ENCODE assay signal across 8 cellular contexts in genomic region chr5:80183723-80184234, GRCh38.
DNase-seq lines count a peak whose midpoint lies in the region; ATAC-seq and TF ChIP-seq lines count a peak whose summit lies in the region.
"Not testable (repeated sequence)": the region's sequence is repeated elsewhere in the genome, so short reads cannot be mapped to it uniquely, and the experiment has no call there.

No MANE protein-coding gene starts in this region.

- peak overlapping the region in 2 of 10 experiments; percentile 0 to 10; a peak in 2 of 20 replicates for H3K4me3 ChIP-seq in BLaER1 treated with 17β-estradiol and CSF1 and Interleukin-3, amounts not matched to agents 10 nM and 100 nM
- peak overlapping the region; percentile 40 for H3K4me3 ChIP-seq in HUES48 (ENCODE audit: low read depth, low read length)
- H3K4me3 ChIP-seq in Peyer's patch, body of pancreas, hepatocyte, stomach: not testable (repeated sequence)

- peaks cover 57 to 96% (median 93%) of the 10 kb centered on the region in 4 donors for H3K4me1 Mint-ChIP-seq in naive thymus-derived CD8-positive, alpha-beta T cell

- not testable (repeated sequence) for TF ChIP-seq POLR2A in Peyer's patch (IDR thresholded peaks at IDR 0.05); body of pancreas (IDR thresholded peaks at IDR 0.05); stomach (IDR thresholded peaks at IDR 0.05)

- WGBS in body of pancreas, 2 donors = 39 to 72% methylated on average over 10 of the region's 10 CpGs
- WGBS in hepatocyte (ENCODE audit: low lambda C conversion rate, missing lambda C conversion rate) = 55% methylated on average over 10 of the region's 10 CpGs
- WGBS in stomach, 5 donors = 28 to 67% (median 48%) methylated on average over 8 to 10 of the region's 10 CpGs

- not testable (repeated sequence) for H3K9me3 ChIP-seq in BLaER1 treated with 17β-estradiol and CSF1 and Interleukin-3, amounts not matched to agents 10 nM and 100 nM (replicated peaks in 1 of 11); HUES48 (ENCODE audit: control insufficient read depth, insufficient read depth, low read length); Peyer's patch; body of pancreas; hepatocyte (ENCODE audit: low read depth); stomach

- H3K27ac ChIP-seq in BLaER1 treated with 17β-estradiol and CSF1 and Interleukin-3, amounts not matched to agents 10 nM and 100 nM = peak overlapping the region in 10 of 11 experiments; percentile 22 to 95 (median 86); a peak in 18 of 22 replicates
- peak overlapping the region; percentile 88 for H3K27ac ChIP-seq in HUES48 (ENCODE audit: low read depth, low read length)
- peak overlapping the region in 3 of 4 donors; percentile 49 to 66 (median 53) for H3K27ac ChIP-seq in Peyer's patch
- H3K27ac ChIP-seq in body of pancreas = peak overlapping the region; percentile 3 to 79 (median 74)
- H3K27ac ChIP-seq in hepatocyte = peak overlapping the region; percentile 55
- H3K27ac ChIP-seq in stomach = peak overlapping the region; percentile 77 to 81 (median 79)

- peaks cover 0 to 20% (median 10%) of the 10 kb centered on the region in 3 donors for H3K36me3 Mint-ChIP-seq in naive thymus-derived CD8-positive, alpha-beta T cell

- H3K79me2 ChIP-seq in hepatocyte = peaks cover 58% of the 10 kb centered on the region

- H3K4me3 Mint-ChIP-seq in naive thymus-derived CD8-positive, alpha-beta T cell = peak overlapping the region; percentile 34 to 85 (median 56)

- H3K36me3 ChIP-seq in BLaER1 treated with 17β-estradiol and CSF1 and Interleukin-3, amounts not matched to agents 10 nM and 100 nM = peaks cover 0 to 33% (median 7%) of the 10 kb centered on the region in 11 experiments; a peak in 9 of 22 replicates
- not testable (repeated sequence) for H3K36me3 ChIP-seq in HUES48 (ENCODE audit: control insufficient read depth, insufficient read depth, low read length); Peyer's patch; body of pancreas (replicated peaks in 1 of 2; ENCODE audit: insufficient read depth in 1 of 2, low read depth in 2 of 2); hepatocyte (replicated peaks; ENCODE audit: insufficient read depth, low read depth); stomach

- not testable (repeated sequence) for H3K9me2 ChIP-seq in hepatocyte (replicated peaks; ENCODE audit: insufficient read depth)

- H3K4me2 ChIP-seq in BLaER1 treated with 17β-estradiol and CSF1 and Interleukin-3, amounts not matched to agents 10 nM and 100 nM = peak overlapping the region; percentile 75 to 99 (median 92); a peak in 21 of 22 replicates
- peak overlapping the region; percentile 9 for H3K4me2 ChIP-seq in hepatocyte

- peak in 1 of 3 donors; percentile 48 for DNase-seq in Peyer's patch
- DNase-seq in activated CD8-positive, alpha-beta memory T cell treated with anti-CD3 and anti-CD28 coated beads, Interleukin-2, amount 50 U/mL, for 4 hours = peak; percentile 37
- DNase-seq in body of pancreas; hepatocyte (ENCODE audit: low spot score); stomach: not testable (repeated sequence)
- peak in 8 of 10 donors; percentile 34 to 75 (median 60) for DNase-seq in naive thymus-derived CD8-positive, alpha-beta T cell

- not testable (repeated sequence) for H2AFZ ChIP-seq in hepatocyte

- H3K27me3 Mint-ChIP-seq in naive thymus-derived CD8-positive, alpha-beta T cell = not testable (repeated sequence)

- ATAC-seq in body of pancreas = not testable (repeated sequence)
- ATAC-seq in naive thymus-derived CD8-positive, alpha-beta T cell = peak; percentile 56 to 75

- H3K27me3 ChIP-seq in BLaER1 treated with 17β-estradiol and CSF1 and Interleukin-3, amounts not matched to agents 10 nM and 100 nM; HUES48 (ENCODE audit: control insufficient read depth, insufficient read depth, low read length); Peyer's patch; body of pancreas; hepatocyte; stomach: not testable (repeated sequence)

- peaks cover 84 to 100% (median 97%) of the 10 kb centered on the region in 10 experiments for H3K4me1 ChIP-seq in BLaER1 treated with 17β-estradiol and CSF1 and Interleukin-3, amounts not matched to agents 10 nM and 100 nM
- H3K4me1 ChIP-seq in HUES48 (ENCODE audit: control insufficient read depth, insufficient read depth, low read length) (peaks cover 72% of the 10 kb centered on the region), Peyer's patch (peaks cover 0 to 70% (median 21%) of the 10 kb centered on the region in 4 donors), body of pancreas (peaks cover 74% of the 10 kb centered on the region), hepatocyte (ENCODE audit: insufficient read depth) (peaks cover 55% of the 10 kb centered on the region), stomach (peaks cover 49 to 87% (median 69%) of the 10 kb centered on the region in 4 donors)

- peak overlapping the region in 9 of 11 experiments; percentile 36 to 85 (median 70); a peak in 16 of 22 replicates for H3K9ac ChIP-seq in BLaER1 treated with 17β-estradiol and CSF1 and Interleukin-3, amounts not matched to agents 10 nM and 100 nM
- H3K9ac ChIP-seq in HUES48 (ENCODE audit: low read depth, low read length) = peak overlapping the region; percentile 58

- intact Hi-C loops in body of pancreas (cut with DNase I) = not testable (repeated sequence)
- intact Hi-C loops in stomach (cut with DNase I; ENCODE audit: low total_unique reads) = loop anchor here (10.0 kb wide), 1 partner anchor 71 kb away; the partner anchor contains the start of gene SERINC5

- TF ChIP-seq CTCF in Peyer's patch (IDR thresholded peaks at IDR 0.05); body of pancreas (IDR thresholded peaks at IDR 0.05); hepatocyte (IDR thresholded peaks at IDR 0.05; ENCODE audit: poor library complexity); stomach (IDR thresholded peaks at IDR 0.05): not testable (repeated sequence)

- H3K9me3 Mint-ChIP-seq in naive thymus-derived CD8-positive, alpha-beta T cell = not testable (repeated sequence)

- POLR2A ChIA-PET in naive thymus-derived CD8-positive, alpha-beta T cell (lab: Charles Lee) = interaction anchor here (0.6 to 12.9 kb wide), 13 partner anchors 10 to 124 kb away, joined by 3 to 187 read pairs (median 4); partner anchors contain the start of gene SERINC5

- TF ChIP-seq EP300 in stomach (IDR thresholded peaks at IDR 0.05) = not testable (repeated sequence)

- H4K20me1 ChIP-seq in BLaER1 treated with 17β-estradiol and CSF1 and Interleukin-3, amounts not matched to agents 10 nM and 100 nM = peaks cover 0 to 67% (median 0%) of the 10 kb centered on the region in 11 experiments; a peak in 3 of 22 replicates
- H4K20me1 ChIP-seq in hepatocyte (ENCODE audit: insufficient read depth, poor library complexity, severe bottlenecking) = not testable (repeated sequence)

- peak overlapping the region; percentile 79 to 99 (median 97) for H3K27ac Mint-ChIP-seq in naive thymus-derived CD8-positive, alpha-beta T cell
